ENCODE assay signal across 19 cellular contexts in genomic region chr7:71244023-71244422, GRCh38.
"Had no signal": no experiment of that assay in that cellular context is flagged by ENCODE, and none has a peak within 500 bp of the region (broad histone marks: within the 10 kb centered on the region; RNA-seq: fewer than 3 reads in every experiment).

No MANE protein-coding gene starts in this region.

- H3K9me3 ChIP-seq: colonic mucosa had no signal

- ATAC-seq: left lobe of liver; natural killer cell; stimulated activated naive B cell treated with anti-CD40 and anti-IgM and Interleukin-4, amounts not matched to agents 10 μg/mL and 1 μg/mL and 100 μg/mL, for 72 hours had no signal

- DNase-seq: activated CD4-positive, alpha-beta T cell treated with anti-CD3 and anti-CD28 coated beads, Interleukin-2, amount 10 ng/mL, durations not matched to agents 24 days and 14 days; activated CD4-positive, CD25-positive, alpha-beta regulatory T cell; activated naive CD8-positive, alpha-beta T cell treated with anti-CD3 and anti-CD28 coated beads, Interleukin-2, amount 10 ng/mL, durations not matched to agents 7 days and 5 days; colonic mucosa; effector CD8-positive, alpha-beta T cell; foreskin melanocyte; head of caudate nucleus; natural killer cell; stimulated activated CD4-positive, alpha-beta T cell treated with anti-CD3 and anti-CD28 coated beads, Interleukin-15, amount 100 ng/mL, for 24 hours; stimulated activated CD4-positive, alpha-beta T cell treated with anti-CD3 and anti-CD28 coated beads, Interleukin-4, amount 100 ng/mL, for 1 hour; stimulated activated naive B cell treated with anti-CD40 and anti-IgM and Interleukin-4, amounts not matched to agents 10 μg/mL and 1 μg/mL and 100 μg/mL, for 72 hours; trophoblast cell had no signal

- H3K4me3 ChIP-seq: cardiac muscle cell, colonic mucosa, skin epidermis had no signal

- H3K4me3 Mint-ChIP-seq: activated CD4-positive, alpha-beta T cell treated with anti-CD3 and anti-CD28 coated beads, Interleukin-2, amount 10 ng/mL, durations not matched to agents 24 days and 14 days; activated naive CD8-positive, alpha-beta T cell treated with anti-CD3 and anti-CD28 coated beads, Interleukin-2, amount 10 ng/mL, durations not matched to agents 7 days and 5 days; activated T-helper 1 cell treated with anti-CD3 and anti-CD28 coated beads, Interleukin-12 subunit alpha, Interleukin-12 subunit beta, Interleukin-2, Interleukin-4 antibody, amounts not matched to agents 30 ng/mL and 10 ng/mL and 1 ng/mL, durations not matched to agents 14 hours and 24 hours and 36 hours; memory B cell; natural killer cell; stimulated activated naive B cell treated with anti-CD40 and anti-IgM and Interleukin-4, amounts not matched to agents 10 μg/mL and 1 μg/mL and 100 μg/mL, for 72 hours; T-helper 2 cell treated with Interferon-gamma antibody and Interleukin-4, amounts not matched to agents 5 μg/mL and 100 μg/mL, for 36 hours had no signal

- H3K4me1 ChIP-seq: colonic mucosa had no signal

- H3K36me3 Mint-ChIP-seq: activated naive CD8-positive, alpha-beta T cell treated with anti-CD3 and anti-CD28 coated beads, Interleukin-2, amount 10 ng/mL, durations not matched to agents 7 days and 5 days; memory B cell; natural killer cell; stimulated activated naive B cell treated with anti-CD40 and anti-IgM and Interleukin-4, amounts not matched to agents 10 μg/mL and 1 μg/mL and 100 μg/mL, for 72 hours had no signal

- H3K27me3 ChIP-seq: cardiac muscle cell, colonic mucosa had no signal

- H3K36me3 ChIP-seq: cardiac muscle cell, colonic mucosa had no signal

- H3K27me3 Mint-ChIP-seq: activated CD4-positive, alpha-beta T cell treated with anti-CD3 and anti-CD28 coated beads, Interleukin-2, amount 10 ng/mL, durations not matched to agents 24 days and 14 days; activated naive CD8-positive, alpha-beta T cell treated with anti-CD3 and anti-CD28 coated beads, Interleukin-2, amount 10 ng/mL, durations not matched to agents 7 days and 5 days; memory B cell; stimulated activated naive B cell treated with anti-CD40 and anti-IgM and Interleukin-4, amounts not matched to agents 10 μg/mL and 1 μg/mL and 100 μg/mL, for 72 hours had no signal

- H3K4me1 Mint-ChIP-seq: activated CD4-positive, alpha-beta T cell treated with anti-CD3 and anti-CD28 coated beads, Interleukin-2, amount 10 ng/mL, durations not matched to agents 24 days and 14 days; activated naive CD8-positive, alpha-beta T cell treated with anti-CD3 and anti-CD28 coated beads, Interleukin-2, amount 10 ng/mL, durations not matched to agents 7 days and 5 days; memory B cell; natural killer cell; stimulated activated naive B cell treated with anti-CD40 and anti-IgM and Interleukin-4, amounts not matched to agents 10 μg/mL and 1 μg/mL and 100 μg/mL, for 72 hours had no signal

- FAIRE-seq: islet of Langerhans had no signal

- H3K27ac Mint-ChIP-seq: activated CD4-positive, alpha-beta T cell treated with anti-CD3 and anti-CD28 coated beads, Interleukin-2, amount 10 ng/mL, durations not matched to agents 24 days and 14 days; activated naive CD8-positive, alpha-beta T cell treated with anti-CD3 and anti-CD28 coated beads, Interleukin-2, amount 10 ng/mL, durations not matched to agents 7 days and 5 days; activated T-helper 1 cell treated with anti-CD3 and anti-CD28 coated beads, Interleukin-12 subunit alpha, Interleukin-12 subunit beta, Interleukin-2, Interleukin-4 antibody, amounts not matched to agents 30 ng/mL and 10 ng/mL and 1 ng/mL, durations not matched to agents 14 hours and 24 hours and 36 hours; memory B cell; natural killer cell; stimulated activated naive B cell treated with anti-CD40 and anti-IgM and Interleukin-4, amounts not matched to agents 10 μg/mL and 1 μg/mL and 100 μg/mL, for 72 hours; T-helper 2 cell treated with Interferon-gamma antibody and Interleukin-4, amounts not matched to agents 5 μg/mL and 100 μg/mL, for 36 hours had no signal

- H3K27ac ChIP-seq: cardiac muscle cell, colonic mucosa, skin epidermis had no signal
